8 cellular contexts compared by ENCODE assay signal in genomic region chr12:49567611-49568441, GRCh38. TPM values are rescaled to one million over a fixed set of nuclear protein-coding genes. Genes with fewer than 3 reads are reported as not detected.
DNase-seq lines count a peak whose midpoint lies in the region; ATAC-seq and TF ChIP-seq lines count a peak whose summit lies in the region.

Gene MCRS1, minus strand, starts transcription at chr12:49568142. Its CDS starts 1,411 bp downstream, at chr12:49566731.

- ATAC-seq in GM19025 (IDR thresholded peaks at IDR 0.05; ENCODE audit: low read depth, unreplicated experiment), result peak; percentile 80
- ATAC-seq in HG03342 (IDR thresholded peaks at IDR 0.05; ENCODE audit: unreplicated experiment), result peak; percentile 77

- H3K36me3 ChIP-seq in kidney epithelial cell (ENCODE audit: control insufficient read depth, insufficient read depth, low read length), result no peaks in the 10 kb centered on the region

- TF ChIP-seq CTCF in AG09309 (IDR thresholded peaks at IDR 0.05; ENCODE audit: control insufficient read depth, insufficient read depth, low read depth, low read length, missing control alignments) (no peak), kidney epithelial cell (IDR thresholded peaks at IDR 0.05; ENCODE audit: insufficient read depth, low read length, poor library complexity, severe bottlenecking) (no peak)

- H3K4me3 ChIP-seq in AG09309 (ENCODE audit: control insufficient read depth, low read depth, low read length) (peak within 1 kb of the TSS; percentile 92), kidney epithelial cell (ENCODE audit: low read depth, low read length) (peak within 1 kb of the TSS; percentile 89)

- H3K27me3 ChIP-seq in kidney epithelial cell (ENCODE audit: control insufficient read depth, insufficient read depth, low read length), result no peaks in the 10 kb centered on the region

- DNase-seq in AG09309 (ENCODE audit: low read depth) (peak; percentile 67), NCI-H460 (ENCODE audit: extremely low read depth, low read depth) (peak; percentile 90), cerebellum (ENCODE audit: low spot score) (peak; percentile 93), kidney epithelial cell (ENCODE audit: low read depth) (peak; percentile 75)
- DNase-seq in activated CD4-positive, alpha-beta T cell treated with anti-CD3 and anti-CD28 coated beads for 1 hour, result peak; percentile 85
- peak; percentile 80 to 81 for DNase-seq in stimulated activated CD4-positive, alpha-beta T cell treated with anti-CD3 and anti-CD28 coated beads, Interleukin-15, amount 100 ng/mL, for 48 hours (ENCODE audit: low read depth in 2 of 2)

RNA-seq across cellular contexts. Expression of gene MCRS1, which starts in this region (rescaled TPM):
- total RNA-seq in NCI-H460 (2014; rRNA removed; shearing (Covaris generic)), result 56.3 and 57.6 TPM in 2 replicates
- 107 and 119 TPM in 2 replicates for polyA plus RNA-seq in NCI-H460 (2014; cell fraction: nucleus; rRNA removed)
- 25.5 TPM for total RNA-seq in cerebellum
- 76.3 and 79.7 TPM in 2 replicates for total RNA-seq in kidney epithelial cell

Comparison
In these comparisons a context has a peak if more than half of its experiments do, and no peak if none do; other contexts are left out.
1. Peak in every context shown above with its lines: DNase-seq, ATAC-seq and H3K4me3 ChIP-seq.